12 cellular contexts compared by ENCODE assay signal in genomic region chr1:1217621-1218523, GRCh38. TPM values are rescaled to one million over a fixed set of nuclear protein-coding genes. Genes with fewer than 3 reads are reported as not detected.
DNase-seq lines count a peak whose midpoint lies in the region; ATAC-seq and TF ChIP-seq lines count a peak whose summit lies in the region.
"Had no signal": no experiment of that assay in that cellular context is flagged by ENCODE, and none has a peak within 500 bp of the region (broad histone marks: within the 10 kb centered on the region; RNA-seq: fewer than 3 reads in every experiment).

No MANE protein-coding gene starts in this region.

- CTCF ChIA-PET in MCF 10A (lab: Yijun Ruan, JAX), result no interaction called here

- no peak for ATAC-seq in HG03439 (IDR thresholded peaks at IDR 0.05; ENCODE audit: unreplicated experiment)

- H3K27me3 ChIP-seq in breast epithelium, result no peaks in the 10 kb centered on the region
- no peaks in the 10 kb centered on the region for H3K27me3 ChIP-seq in effector memory CD4-positive, alpha-beta T cell (replicated peaks; ENCODE audit: control insufficient read depth, insufficient read depth, low read length, poor library complexity, severe bottlenecking)
- no peaks in the 10 kb centered on the region for H3K27me3 ChIP-seq in testis
- H3K27me3 ChIP-seq: right atrium auricular region had no signal

- DNase-seq in MCF 10A (ENCODE audit: unreplicated experiment), result peak; percentile 73
- no peak for DNase-seq in breast epithelium (ENCODE audit: low spot score in 2 of 2)
- peak; percentile 33 for DNase-seq in T-helper 2 cell treated with Interferon-gamma antibody and Interleukin-4, amounts not matched to agents 5 μg/mL and 100 μg/mL, for 36 hours (ENCODE audit: low spot score)
- DNase-seq in effector memory CD4-positive, alpha-beta T cell, result peak in 1 of 3 donors; percentile 45
- peak; percentile 57 to 62 for DNase-seq in stimulated activated CD4-positive, alpha-beta T cell treated with anti-CD3 and anti-CD28 coated beads, Interleukin-4, amount 100 ng/mL, for 4 hours
- no peak for DNase-seq in testis
- no peak for DNase-seq in hypothalamus (lab: John Stamatoyannopoulos, UW)
- DNase-seq: NCI-H187 treated with DMSO at 0.1 percent for 48 hours, PC-9 had no signal

- no peaks in the 10 kb centered on the region for H3K9me3 Mint-ChIP-seq in MCF 10A (ENCODE audit: unreplicated experiment)
- H3K9me3 Mint-ChIP-seq in T-helper 2 cell treated with Interferon-gamma antibody and Interleukin-4, amounts not matched to agents 5 μg/mL and 100 μg/mL, for 36 hours, result no peaks in the 10 kb centered on the region

- H3K9me3 ChIP-seq in breast epithelium (no peaks in the 10 kb centered on the region), testis (no peaks in the 10 kb centered on the region)
- no peaks in the 10 kb centered on the region for H3K9me3 ChIP-seq in effector memory CD4-positive, alpha-beta T cell (ENCODE audit: control insufficient read depth, low read length)
- H3K9me3 ChIP-seq: BLaER1, right atrium auricular region had no signal

- no peaks in the 10 kb centered on the region for H3K4me1 Mint-ChIP-seq in MCF 10A (ENCODE audit: insufficient read depth, unreplicated experiment)
- H3K4me1 Mint-ChIP-seq in T-helper 2 cell treated with Interferon-gamma antibody and Interleukin-4, amounts not matched to agents 5 μg/mL and 100 μg/mL, for 36 hours (ENCODE audit: low read depth), result peaks cover 15% of the 10 kb centered on the region

- no TSS peak for BruUV-seq in MCF 10A (replicated peaks; lab: Mats Ljungman, UMichigan)

- H3K4me3 ChIP-seq in breast epithelium, result no peak overlapping the region
- H3K4me3 ChIP-seq in effector memory CD4-positive, alpha-beta T cell (ENCODE audit: insufficient read depth, low read depth, low read length, poor library complexity, severe bottlenecking), result no peak overlapping the region
- no peak overlapping the region for H3K4me3 ChIP-seq in testis
- H3K4me3 ChIP-seq: BLaER1, PC-9, right atrium auricular region had no signal

- H3K27ac ChIP-seq in breast epithelium, result peak overlapping the region in 1 of 2 donors; percentile 48
- peak overlapping the region; percentile 89 for H3K27ac ChIP-seq in effector memory CD4-positive, alpha-beta T cell (ENCODE audit: insufficient read depth, low read length, poor library complexity, severe bottlenecking)
- H3K27ac ChIP-seq in testis, result no peak overlapping the region
- H3K27ac ChIP-seq: BLaER1, PC-9, right atrium auricular region had no signal

- no peak for TF ChIP-seq CTCF in MCF 10A (IDR thresholded peaks at IDR 0.05; ENCODE audit: unreplicated experiment)
- TF ChIP-seq CTCF in breast epithelium (IDR thresholded peaks at IDR 0.05), result no peak
- TF ChIP-seq CTCF in testis (IDR thresholded peaks at IDR 0.05), result no peak

- H3K36me3 ChIP-seq in breast epithelium, result peaks cover 5% of the 10 kb centered on the region
- peaks cover 29% of the 10 kb centered on the region for H3K36me3 ChIP-seq in effector memory CD4-positive, alpha-beta T cell (ENCODE audit: control insufficient read depth, insufficient read depth, low read length)
- no peaks in the 10 kb centered on the region for H3K36me3 ChIP-seq in testis (ENCODE audit: low read depth, missing control alignments)

- H3K4me3 Mint-ChIP-seq in MCF 10A (ENCODE audit: unreplicated experiment), result no peak overlapping the region
- no peak overlapping the region for H3K4me3 Mint-ChIP-seq in T-helper 2 cell treated with Interferon-gamma antibody and Interleukin-4, amounts not matched to agents 5 μg/mL and 100 μg/mL, for 36 hours

- H3K4me1 ChIP-seq in breast epithelium, result no peaks in the 10 kb centered on the region
- H3K4me1 ChIP-seq in effector memory CD4-positive, alpha-beta T cell (ENCODE audit: control insufficient read depth, insufficient read depth, low read length, poor library complexity, severe bottlenecking), result peaks cover 68% of the 10 kb centered on the region
- peaks cover 3% of the 10 kb centered on the region for H3K4me1 ChIP-seq in testis

- 92 to 93% methylated on average over 47 to 49 of the region's 52 CpGs for whole genome bisulfite sequencing in testis, 2 donors

- POLR2A ChIA-PET in MCF 10A (lab: Yijun Ruan, JAX), result interaction anchor here (1.0 kb wide), 2 partner anchors 7 to 56 kb away, joined by 4 to 5 read pairs; partner anchors contain the start of gene UBE2J2

- TF ChIP-seq POLR2A in breast epithelium (IDR thresholded peaks at IDR 0.05) (no peak), testis (IDR thresholded peaks at IDR 0.05) (no peak)

- H3K27ac Mint-ChIP-seq in MCF 10A (ENCODE audit: low read depth, unreplicated experiment), result peak overlapping the region; percentile 42
- H3K27ac Mint-ChIP-seq in T-helper 2 cell treated with Interferon-gamma antibody and Interleukin-4, amounts not matched to agents 5 μg/mL and 100 μg/mL, for 36 hours, result no peak overlapping the region

- peaks cover 27% of the 10 kb centered on the region for H3K36me3 Mint-ChIP-seq in MCF 10A (ENCODE audit: insufficient read depth, unreplicated experiment)
- H3K36me3 Mint-ChIP-seq in T-helper 2 cell treated with Interferon-gamma antibody and Interleukin-4, amounts not matched to agents 5 μg/mL and 100 μg/mL, for 36 hours (ENCODE audit: low read depth), result peaks cover 27% of the 10 kb centered on the region

- intact Hi-C loops in MCF 10A (cut with micrococcal nuclease) (no loop called here), breast epithelium (cut with DNase I; ENCODE audit: low total_unique reads) (no loop called here), testis (cut with DNase I; ENCODE audit: low total_unique reads) (no loop called here)

- no peaks in the 10 kb centered on the region for H3K27me3 Mint-ChIP-seq in MCF 10A (ENCODE audit: insufficient read depth, unreplicated experiment)
- no peaks in the 10 kb centered on the region for H3K27me3 Mint-ChIP-seq in T-helper 2 cell treated with Interferon-gamma antibody and Interleukin-4, amounts not matched to agents 5 μg/mL and 100 μg/mL, for 36 hours (ENCODE audit: low read depth)

RNA-seq across cellular contexts. Expression of gene TNFRSF4, which starts 3.9 kb away (rescaled TPM):
- not detected in 2 replicates for total RNA-seq in MCF 10A (2022)
- 1 to 10 TPM in 2 of 3 donors, under 1 TPM in 1; 0.64 to 2.3 (median 1.6) TPM for total RNA-seq in breast epithelium
- total RNA-seq in testis, result 1 to 10 TPM in 1 of 2 donors, under 1 TPM in 1; 0.87 to 1.4 TPM
- polyA plus RNA-seq in testis (ENCODE audit: insufficient read depth, low read depth, low replicate concordance), result 0.80 TPM

RNA-seq across cellular contexts. Expression of gene TNFRSF18, which starts 11.5 kb away (rescaled TPM):
- total RNA-seq in MCF 10A (2022), result not detected in 2 replicates
- 1 to 10 TPM in 2 of 3 donors, not detected in 1; 1.9 to 5.9 TPM for total RNA-seq in breast epithelium
- total RNA-seq in testis, result not detected
- 0.67 TPM for polyA plus RNA-seq in testis (ENCODE audit: insufficient read depth, low read depth, low replicate concordance)

RNA-seq across cellular contexts. Expression of gene SDF4, which starts 13.9 kb away (rescaled TPM):
- total RNA-seq in MCF 10A (2022), result 122 and 127 TPM in 2 replicates
- total RNA-seq in breast epithelium, result 100 to 1,000 TPM in 1 of 3 donors, 10 to 100 TPM in 2; 58.0 to 111 (median 79.3) TPM
- total RNA-seq in testis, result 100 to 1,000 TPM; 146 to 158 TPM
- 167 TPM for polyA plus RNA-seq in testis (ENCODE audit: insufficient read depth, low read depth, low replicate concordance)

RNA-seq across cellular contexts. Expression of gene B3GALT6, which starts 14.2 kb away (rescaled TPM):
- total RNA-seq in MCF 10A (2022) (24.6 and 31.5 TPM in 2 replicates), breast epithelium (10 to 100 TPM; 14.4 to 16.0 (median 14.4) TPM), testis (10 to 100 TPM; 26.1 to 37.3 TPM)
- polyA plus RNA-seq in testis (ENCODE audit: insufficient read depth, low read depth, low replicate concordance), result 8.5 TPM

RNA-seq across cellular contexts. Expression of gene C1QTNF12, which starts 28.6 kb away (rescaled TPM):
- total RNA-seq in MCF 10A (2022), result 1.5 and 3.3 TPM in 2 replicates
- total RNA-seq in breast epithelium, result 1 to 10 TPM in 1 of 3 donors, not detected in 2; 2.0 TPM
- total RNA-seq in testis, result 1 to 10 TPM; 4.7 to 7.7 TPM
- 2.7 TPM for polyA plus RNA-seq in testis (ENCODE audit: insufficient read depth, low read depth, low replicate concordance)
- total RNA-seq: right atrium auricular region had no signal

Comparison
In these comparisons a context has a peak if more than half of its experiments do, and no peak if none do; other contexts are left out.
1. DNase-seq: peak in MCF 10A (single experiment), T-helper 2 cell treated with Interferon-gamma antibody and Interleukin-4, amounts not matched to agents 5 μg/mL and 100 μg/mL, for 36 hours (single experiment) and stimulated activated CD4-positive, alpha-beta T cell treated with anti-CD3 and anti-CD28 coated beads, Interleukin-4, amount 100 ng/mL, for 4 hours (2 of 2); none in breast epithelium (0 of 2), testis (single experiment) and hypothalamus (0 of 51).